ENCODE assay signal across 1 cellular context in the genomic region with DNA sequence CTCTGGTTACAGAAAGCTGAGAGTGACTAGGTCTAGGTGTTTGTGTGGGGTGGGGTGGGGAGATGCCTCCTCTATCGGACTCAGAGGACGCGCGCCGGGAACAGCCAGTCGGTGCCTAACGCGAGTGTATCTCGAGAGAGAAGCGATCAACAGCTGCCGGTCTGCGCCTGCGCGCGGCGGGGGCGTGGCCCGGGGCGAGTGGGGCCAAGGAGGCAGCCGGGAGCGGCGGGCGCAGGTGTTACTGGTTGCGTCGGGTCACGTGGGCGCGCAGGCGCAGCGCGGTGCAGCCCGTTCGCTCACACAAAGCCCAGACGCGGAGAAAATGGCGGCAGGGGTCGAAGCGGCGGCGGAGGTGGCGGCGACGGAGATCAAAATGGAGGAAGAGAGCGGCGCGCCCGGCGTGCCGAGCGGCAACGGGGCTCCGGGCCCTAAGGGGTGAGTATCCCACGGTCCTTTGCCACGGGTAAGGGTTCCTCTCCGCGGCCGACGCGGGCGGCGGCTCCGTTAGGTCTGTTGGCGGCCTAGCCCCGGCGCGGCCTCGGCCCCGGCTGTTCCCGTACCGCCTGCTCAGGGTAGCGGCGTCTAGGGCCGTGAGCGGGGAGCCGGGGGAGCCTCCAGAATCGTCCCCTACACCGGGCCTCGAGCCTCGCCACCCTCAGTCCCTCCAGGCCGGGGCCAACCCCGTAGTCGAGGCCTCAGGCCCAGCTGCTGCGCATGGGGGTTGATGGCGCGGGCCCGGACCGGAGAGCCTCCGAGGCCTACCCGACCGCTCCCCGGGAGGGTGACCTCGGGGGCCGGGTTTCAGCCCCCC.
A peak's percentile ranks its signal among the peaks of the same experiment; 100 is the strongest.
TF ChIP-seq lines count a peak whose summit lies in the region.

A gene with protein sequence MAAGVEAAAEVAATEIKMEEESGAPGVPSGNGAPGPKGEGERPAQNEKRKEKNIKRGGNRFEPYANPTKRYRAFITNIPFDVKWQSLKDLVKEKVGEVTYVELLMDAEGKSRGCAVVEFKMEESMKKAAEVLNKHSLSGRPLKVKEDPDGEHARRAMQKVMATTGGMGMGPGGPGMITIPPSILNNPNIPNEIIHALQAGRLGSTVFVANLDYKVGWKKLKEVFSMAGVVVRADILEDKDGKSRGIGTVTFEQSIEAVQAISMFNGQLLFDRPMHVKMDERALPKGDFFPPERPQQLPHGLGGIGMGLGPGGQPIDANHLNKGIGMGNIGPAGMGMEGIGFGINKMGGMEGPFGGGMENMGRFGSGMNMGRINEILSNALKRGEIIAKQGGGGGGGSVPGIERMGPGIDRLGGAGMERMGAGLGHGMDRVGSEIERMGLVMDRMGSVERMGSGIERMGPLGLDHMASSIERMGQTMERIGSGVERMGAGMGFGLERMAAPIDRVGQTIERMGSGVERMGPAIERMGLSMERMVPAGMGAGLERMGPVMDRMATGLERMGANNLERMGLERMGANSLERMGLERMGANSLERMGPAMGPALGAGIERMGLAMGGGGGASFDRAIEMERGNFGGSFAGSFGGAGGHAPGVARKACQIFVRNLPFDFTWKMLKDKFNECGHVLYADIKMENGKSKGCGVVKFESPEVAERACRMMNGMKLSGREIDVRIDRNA (plus strand): TSS at position 299 of the 811 bp plus-strand sequence. CDS start 24 bp downstream, at position 323.

TF ChIP-seq in HepG2, 621 proteins besides CTCF, POLR2A, EP300 and RAD21 (continued from another document and continues in another):
- TF ChIP-seq BCLAF1 (IDR thresholded peaks at IDR 0.05): no peak
- no peak for TF ChIP-seq ZNF207 (IDR thresholded peaks at IDR 0.05; ENCODE audit: borderline replicate concordance)
- TF ChIP-seq TP53 (CRISPR knock-in tag; conservative IDR thresholded peaks at IDR 0.05): no peak
- no peak for TF ChIP-seq CEBPG (CRISPR knock-in tag; IDR thresholded peaks at IDR 0.05)
- no peak; the same call in 1 of the 2 replicates for TF ChIP-seq ARID2 (CRISPR knock-in tag; IDR thresholded peaks at IDR 0.05; ENCODE audit: borderline replicate concordance)
- TF ChIP-seq ZC3H13 (CRISPR knock-in tag; IDR thresholded peaks at IDR 0.05): peak; percentile 40; the same call in 1 of the 2 replicates
- TF ChIP-seq CSRNP1 (CRISPR knock-in tag; IDR thresholded peaks at IDR 0.05): peak; percentile 10; the same call in 1 of the 2 replicates
- TF ChIP-seq, protein P1, sequence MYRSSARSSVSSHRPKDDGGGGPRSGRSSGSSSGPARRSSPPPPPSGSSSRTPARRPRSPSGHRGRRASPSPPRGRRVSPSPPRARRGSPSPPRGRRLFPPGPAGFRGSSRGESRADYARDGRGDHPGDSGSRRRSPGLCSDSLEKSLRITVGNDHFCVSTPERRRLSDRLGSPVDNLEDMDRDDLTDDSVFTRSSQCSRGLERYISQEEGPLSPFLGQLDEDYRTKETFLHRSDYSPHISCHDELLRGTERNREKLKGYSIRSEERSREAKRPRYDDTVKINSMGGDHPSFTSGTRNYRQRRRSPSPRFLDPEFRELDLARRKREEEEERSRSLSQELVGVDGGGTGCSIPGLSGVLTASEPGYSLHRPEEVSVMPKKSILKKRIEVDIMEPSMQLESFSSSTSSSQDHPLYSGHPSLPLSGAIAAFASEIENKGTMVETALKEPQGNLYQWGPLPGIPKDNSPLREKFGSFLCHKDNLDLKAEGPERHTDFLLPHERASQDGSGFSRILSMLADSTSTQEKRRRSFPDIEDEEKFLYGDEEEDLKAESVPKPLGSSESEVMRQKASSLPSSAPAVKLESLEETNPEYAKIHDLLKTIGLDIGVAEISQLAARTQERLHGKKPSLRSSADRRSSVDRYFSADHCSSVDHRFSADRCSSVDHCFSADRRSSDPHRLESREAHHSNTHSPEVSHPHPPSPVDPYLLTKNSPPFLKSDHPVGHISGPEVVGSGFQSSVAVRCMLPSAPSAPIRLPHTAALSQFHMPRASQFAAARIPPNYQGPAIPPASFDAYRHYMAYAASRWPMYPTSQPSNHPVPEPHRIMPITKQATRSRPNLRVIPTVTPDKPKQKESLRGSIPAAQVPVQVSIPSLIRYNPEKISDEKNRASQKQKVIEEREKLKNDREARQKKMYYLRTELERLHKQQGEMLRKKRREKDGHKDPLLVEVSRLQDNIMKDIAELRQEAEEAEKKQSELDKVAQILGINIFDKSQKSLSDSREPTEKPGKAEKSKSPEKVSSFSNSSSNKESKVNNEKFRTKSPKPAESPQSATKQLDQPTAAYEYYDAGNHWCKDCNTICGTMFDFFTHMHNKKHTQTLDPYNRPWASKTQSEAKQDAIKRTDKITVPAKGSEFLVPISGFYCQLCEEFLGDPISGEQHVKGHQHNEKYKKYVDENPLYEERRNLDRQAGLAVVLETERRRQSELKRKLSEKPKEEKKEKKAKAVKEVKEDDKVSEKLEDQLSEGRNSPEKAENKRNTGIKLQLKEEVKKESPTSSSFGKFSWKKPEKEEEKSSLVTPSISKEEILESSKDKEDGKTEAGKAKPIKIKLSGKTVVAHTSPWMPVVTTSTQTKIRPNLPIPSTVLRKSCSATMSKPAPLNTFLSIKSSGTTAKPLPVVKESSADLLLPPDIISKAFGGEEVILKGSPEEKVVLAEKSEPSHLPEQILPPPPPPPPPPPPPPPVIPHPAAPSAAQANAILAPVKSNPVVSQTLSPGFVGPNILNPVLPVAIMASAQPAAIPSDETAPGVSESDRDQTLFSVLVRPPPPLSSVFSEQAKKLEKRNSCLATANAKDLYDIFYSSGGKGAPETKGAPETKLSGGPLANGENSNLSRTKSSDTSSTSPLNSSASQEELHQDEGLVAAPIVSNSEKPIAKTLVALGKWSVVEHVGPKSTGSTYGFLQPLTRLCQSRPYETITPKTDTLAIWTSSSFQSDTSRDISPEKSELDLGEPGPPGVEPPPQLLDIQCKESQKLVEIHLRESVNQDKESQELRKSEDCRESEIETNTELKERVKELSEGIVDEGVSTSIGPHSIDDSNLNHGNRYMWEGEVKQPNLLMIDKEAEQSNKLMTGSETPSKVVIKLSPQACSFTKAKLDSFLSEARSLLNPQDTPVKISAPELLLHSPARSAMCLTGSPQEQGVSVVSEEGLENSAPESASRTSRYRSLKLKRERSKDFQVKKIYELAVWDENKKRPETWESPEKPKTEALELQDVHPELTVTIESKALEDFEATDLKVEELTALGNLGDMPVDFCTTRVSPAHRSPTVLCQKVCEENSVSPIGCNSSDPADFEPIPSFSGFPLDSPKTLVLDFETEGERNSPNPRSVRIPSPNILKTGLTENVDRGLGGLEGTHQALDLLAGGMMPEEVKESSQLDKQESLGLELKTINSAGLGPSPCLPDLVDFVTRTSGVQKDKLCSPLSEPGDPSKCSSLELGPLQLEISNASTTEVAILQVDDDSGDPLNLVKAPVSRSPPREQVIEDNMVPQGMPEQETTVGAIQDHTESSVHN (CRISPR knock-in tag; IDR thresholded peaks at IDR 0.05): no peak
- TF ChIP-seq, protein P2, sequence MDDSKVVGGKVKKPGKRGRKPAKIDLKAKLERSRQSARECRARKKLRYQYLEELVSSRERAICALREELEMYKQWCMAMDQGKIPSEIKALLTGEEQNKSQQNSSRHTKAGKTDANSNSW (CRISPR knock-in tag; IDR thresholded peaks at IDR 0.05; ENCODE audit: borderline replicate concordance): no peak
- no peak for TF ChIP-seq JUN (CRISPR knock-in tag; IDR thresholded peaks at IDR 0.05)
- TF ChIP-seq SP4 (CRISPR knock-in tag; IDR thresholded peaks at IDR 0.05): peak; percentile 70
- no peak for TF ChIP-seq SMARCC2 (IDR thresholded peaks at IDR 0.05)
- no peak for TF ChIP-seq HNRNPK (IDR thresholded peaks at IDR 0.05; ENCODE audit: low read depth, low read length, poor library complexity, severe bottlenecking)
- no peak; the same call in 1 of the 2 replicates for TF ChIP-seq ZNF772 (CRISPR knock-in tag; IDR thresholded peaks at IDR 0.05)
- TF ChIP-seq ZBTB25 (CRISPR knock-in tag; IDR thresholded peaks at IDR 0.05): 0 out of 2 replicates have a peak, but pooled peaks have one; percentile 28
- TF ChIP-seq GATA4 (IDR thresholded peaks at IDR 0.05; ENCODE audit: borderline replicate concordance, low read depth): 0 out of 2 replicates have a peak, but pooled peaks have one; percentile 48
- peak; percentile 51; the same call in 1 of the 2 replicates for TF ChIP-seq YEATS2 (CRISPR knock-in tag; IDR thresholded peaks at IDR 0.05; ENCODE audit: borderline replicate concordance)
- no peak for TF ChIP-seq PRDM4 (CRISPR knock-in tag; IDR thresholded peaks at IDR 0.05; ENCODE audit: borderline replicate concordance)
- no peak for TF ChIP-seq ZBTB8A (CRISPR knock-in tag; IDR thresholded peaks at IDR 0.05; ENCODE audit: borderline replicate concordance, low read depth)
- TF ChIP-seq, protein P3, sequence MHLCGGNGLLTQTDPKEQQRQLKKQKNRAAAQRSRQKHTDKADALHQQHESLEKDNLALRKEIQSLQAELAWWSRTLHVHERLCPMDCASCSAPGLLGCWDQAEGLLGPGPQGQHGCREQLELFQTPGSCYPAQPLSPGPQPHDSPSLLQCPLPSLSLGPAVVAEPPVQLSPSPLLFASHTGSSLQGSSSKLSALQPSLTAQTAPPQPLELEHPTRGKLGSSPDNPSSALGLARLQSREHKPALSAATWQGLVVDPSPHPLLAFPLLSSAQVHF (CRISPR knock-in tag; IDR thresholded peaks at IDR 0.05): 0 out of 2 replicates have a peak, but pooled peaks have one; percentile 2
- TF ChIP-seq TOE1 (CRISPR knock-in tag; IDR thresholded peaks at IDR 0.05): no peak; the same call in 1 of the 2 replicates
- no peak for TF ChIP-seq ZNF138 (CRISPR knock-in tag; IDR thresholded peaks at IDR 0.05; ENCODE audit: low read depth)
- no peak for TF ChIP-seq SNAPC2 (CRISPR knock-in tag; IDR thresholded peaks at IDR 0.05)
- no peak for TF ChIP-seq HHEX (CRISPR knock-in tag; IDR thresholded peaks at IDR 0.05)
- no peak; the same call in 1 of the 2 replicates for TF ChIP-seq SIX1 (CRISPR knock-in tag; IDR thresholded peaks at IDR 0.05; ENCODE audit: borderline replicate concordance)
- TF ChIP-seq TEAD3 (CRISPR knock-in tag; optimal IDR thresholded peaks at IDR 0.05; ENCODE audit: borderline replicate concordance): no peak
- TF ChIP-seq ZNF878 (CRISPR knock-in tag; IDR thresholded peaks at IDR 0.05): no peak
- 0 out of 2 replicates have a peak, but pooled peaks have one; percentile 35 for TF ChIP-seq PREB (CRISPR knock-in tag; IDR thresholded peaks at IDR 0.05)
- no peak for TF ChIP-seq STAT5B (CRISPR knock-in tag; IDR thresholded peaks at IDR 0.05)
- peak; percentile 69 for TF ChIP-seq ZNF563 (CRISPR knock-in tag; IDR thresholded peaks at IDR 0.05)
- TF ChIP-seq ADNP (CRISPR knock-in tag; IDR thresholded peaks at IDR 0.05): no peak
- no peak for TF ChIP-seq ATF1 (CRISPR knock-in tag; IDR thresholded peaks at IDR 0.05)
